Comparison of ENCODE assay signal across 9 cellular contexts in the genomic region with DNA sequence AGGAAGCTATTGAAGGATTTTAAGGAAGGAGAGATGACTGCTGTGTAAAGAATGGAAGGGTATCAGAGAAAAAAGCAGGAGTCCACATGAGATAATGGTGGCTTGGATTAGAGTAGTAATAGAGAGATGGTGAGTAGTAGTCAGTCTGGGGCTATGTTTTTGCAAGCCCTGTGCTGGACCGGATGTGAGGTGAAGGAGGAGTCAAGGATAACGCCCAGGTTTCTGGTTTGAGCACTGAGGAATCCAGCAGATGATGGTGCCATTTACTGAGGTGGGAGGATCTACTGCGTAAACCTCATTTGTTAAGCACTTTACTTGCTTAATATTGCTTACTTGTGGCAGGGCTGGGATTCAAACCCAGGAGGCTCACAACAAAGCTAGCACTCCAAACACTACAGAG. TPM values are rescaled to one million over a fixed set of nuclear protein-coding genes. Genes with fewer than 3 reads are reported as not detected.
DNase-seq lines count a peak whose midpoint lies in the region; ATAC-seq, FAIRE-seq and TF ChIP-seq lines count a peak whose summit lies in the region.
"Had no signal": no experiment of that assay in that cellular context is flagged by ENCODE, and none has a peak within 500 bp of the region (broad histone marks: within the 10 kb centered on the region; RNA-seq: fewer than 3 reads in every experiment).

No MANE protein-coding gene starts in this region.

- intact Hi-C loops in activated naive CD4-positive, alpha-beta T cell treated with anti-CD3 and anti-CD28 coated beads for 36 hours (cut with micrococcal nuclease): no loop called here

- peaks cover 0 to 14% (median 0%) of the 10 kb centered on the region in 3 donors for H3K36me3 ChIP-seq in tibial nerve

- no peaks in the 10 kb centered on the region for H3K9me3 ChIP-seq in tibial nerve

- H3K27ac Mint-ChIP-seq in activated naive CD4-positive, alpha-beta T cell treated with anti-CD3 and anti-CD28 coated beads for 36 hours: peak overlapping the region; percentile 14
- peak overlapping the region; percentile 89 for H3K27ac Mint-ChIP-seq in activated naive CD8-positive, alpha-beta T cell
- peak overlapping the region; percentile 87 to 96 (median 90) for H3K27ac Mint-ChIP-seq in immature natural killer cell

- peaks cover 36% of the 10 kb centered on the region for H3K4me1 Mint-ChIP-seq in activated naive CD4-positive, alpha-beta T cell treated with anti-CD3 and anti-CD28 coated beads for 36 hours (ENCODE audit: low read depth)
- peaks cover 42% of the 10 kb centered on the region for H3K4me1 Mint-ChIP-seq in activated naive CD8-positive, alpha-beta T cell (ENCODE audit: low read depth)
- peaks cover 35 to 46% of the 10 kb centered on the region in 2 donors for H3K4me1 Mint-ChIP-seq in immature natural killer cell

- H3K4me3 ChIP-seq in tibial nerve: peak overlapping the region in 3 of 4 donors; percentile 69 to 91 (median 90)

- no peak for DNase-seq in activated naive CD4-positive, alpha-beta T cell treated with anti-CD3 and anti-CD28 coated beads for 36 hours
- no peak for DNase-seq in activated naive CD4-positive, alpha-beta T cell treated with Interleukin-2 at 50 U/mL for 16 hours
- DNase-seq in immature natural killer cell (no peak), tibial nerve (ENCODE audit: low spot score in 2 of 2) (no peak), D721Med (ENCODE audit: insufficient read length, low spot score) (no peak), NCI-H2107 treated with DMSO at 0.1 percent for 48 hours (lab: John Stamatoyannopoulos, UW; ENCODE audit: unreplicated experiment) (no peak)
- DNase-seq: stimulated activated CD4-positive, alpha-beta T cell treated with anti-CD3 and anti-CD28 coated beads, Interleukin-4, amount 100 ng/mL, for 4 hours had no signal

- H3K27ac ChIP-seq in tibial nerve: peak overlapping the region in 2 of 4 donors; percentile 88 to 97

- CTCF ChIA-PET in activated naive CD4-positive, alpha-beta T cell treated with anti-CD3 and anti-CD28 coated beads for 36 hours (lab: Charles Lee): interaction anchor here (1.4 to 2.4 kb wide), 2 partner anchors 9 to 38 kb away, joined by 5 to 14 read pairs; no protein-coding TSS in a partner anchor

- FAIRE-seq in D721Med (lab: Jason Lieb, UNC): no peak

- H3K4me3 Mint-ChIP-seq in activated naive CD4-positive, alpha-beta T cell treated with anti-CD3 and anti-CD28 coated beads for 36 hours: peak overlapping the region; percentile 86
- peak overlapping the region; percentile 92 for H3K4me3 Mint-ChIP-seq in activated naive CD8-positive, alpha-beta T cell
- peak overlapping the region; percentile 84 to 96 (median 93) for H3K4me3 Mint-ChIP-seq in immature natural killer cell

- H3K9me3 Mint-ChIP-seq in activated naive CD4-positive, alpha-beta T cell treated with anti-CD3 and anti-CD28 coated beads for 36 hours: no peaks in the 10 kb centered on the region
- H3K9me3 Mint-ChIP-seq in activated naive CD8-positive, alpha-beta T cell (ENCODE audit: low read depth): no peaks in the 10 kb centered on the region
- no peaks in the 10 kb centered on the region for H3K9me3 Mint-ChIP-seq in immature natural killer cell

- no peaks in the 10 kb centered on the region for H3K27me3 ChIP-seq in tibial nerve

- peaks cover 8% of the 10 kb centered on the region for H3K36me3 Mint-ChIP-seq in activated naive CD4-positive, alpha-beta T cell treated with anti-CD3 and anti-CD28 coated beads for 36 hours (ENCODE audit: low read depth)
- H3K36me3 Mint-ChIP-seq in activated naive CD8-positive, alpha-beta T cell: peaks cover 2% of the 10 kb centered on the region
- H3K36me3 Mint-ChIP-seq in immature natural killer cell: peaks cover 4 to 12% (median 8%) of the 10 kb centered on the region in 3 donors

- TF ChIP-seq EP300 in tibial nerve (IDR thresholded peaks at IDR 0.05): no peak

- 74 to 80% methylated on average over 3 of the region's 3 CpGs for WGBS in tibial nerve, 2 donors

- H3K27me3 Mint-ChIP-seq in activated naive CD4-positive, alpha-beta T cell treated with anti-CD3 and anti-CD28 coated beads for 36 hours (ENCODE audit: low read depth): no peaks in the 10 kb centered on the region
- H3K27me3 Mint-ChIP-seq in activated naive CD8-positive, alpha-beta T cell: no peaks in the 10 kb centered on the region
- peaks cover 2 to 14% (median 2%) of the 10 kb centered on the region in 3 donors for H3K27me3 Mint-ChIP-seq in immature natural killer cell (ENCODE audit: low read depth in 3 of 3)

- TF ChIP-seq POLR2A in tibial nerve (IDR thresholded peaks at IDR 0.05): no peak

- H3K4me1 ChIP-seq in tibial nerve: peaks cover 0 to 68% (median 18%) of the 10 kb centered on the region in 4 donors

- TF ChIP-seq CTCF in tibial nerve (IDR thresholded peaks at IDR 0.05): no peak
- no peak for TF ChIP-seq CTCF in D721Med (IDR thresholded peaks at IDR 0.05; ENCODE audit: insufficient read depth, missing control alignments)

- no peak for ATAC-seq in GM19463 (IDR thresholded peaks at IDR 0.05; ENCODE audit: unreplicated experiment)

RNA-seq across cellular contexts. Expression of a gene that starts 1.1 kb away (rescaled TPM):
- 1 to 10 TPM; 2.6 to 2.7 TPM for total RNA-seq in activated naive CD4-positive, alpha-beta T cell treated with anti-CD3 and anti-CD28 coated beads for 36 hours
- 1 to 10 TPM in 2 of 3 donors, under 1 TPM in 1; 0.48 to 2.0 (median 1.1) TPM for polyA plus RNA-seq in immature natural killer cell
- total RNA-seq in tibial nerve: 10 to 100 TPM in 1 of 4 donors, 1 to 10 TPM in 3; 6.7 to 14.4 (median 8.1) TPM

RNA-seq across cellular contexts. Expression of a gene that starts 1.2 kb away (rescaled TPM):
- 10 to 100 TPM; 24.3 to 26.8 TPM for total RNA-seq in activated naive CD4-positive, alpha-beta T cell treated with anti-CD3 and anti-CD28 coated beads for 36 hours
- 10 to 100 TPM in 2 of 3 donors, 1 to 10 TPM in 1; 5.2 to 16.2 (median 12.7) TPM for polyA plus RNA-seq in immature natural killer cell
- 10 to 100 TPM; 47.7 to 58.2 (median 55.3) TPM for total RNA-seq in tibial nerve

RNA-seq across cellular contexts. Expression of a gene that starts 38.8 kb away (rescaled TPM):
- 1 to 10 TPM; 3.5 to 3.7 TPM for total RNA-seq in activated naive CD4-positive, alpha-beta T cell treated with anti-CD3 and anti-CD28 coated beads for 36 hours
- 1 to 10 TPM; 2.4 to 3.6 (median 2.4) TPM for polyA plus RNA-seq in immature natural killer cell
- total RNA-seq in tibial nerve: 10 to 100 TPM; 10.2 to 17.9 (median 12.4) TPM

RNA-seq across cellular contexts. Expression of a gene that starts 54.8 kb away (rescaled TPM):
- total RNA-seq in activated naive CD4-positive, alpha-beta T cell treated with anti-CD3 and anti-CD28 coated beads for 36 hours: not detected
- polyA plus RNA-seq in immature natural killer cell: not detected
- total RNA-seq in tibial nerve: under 1 TPM in 1 of 4 donors, not detected in 3; 0.22 TPM

Comparison
In these comparisons a context has a peak if more than half of its experiments do, and no peak if none do; other contexts are left out.
1. H3K27ac Mint-ChIP-seq: peak in every context shown above with its lines; median percentile 90 in immature natural killer cell; 89 in activated naive CD8-positive, alpha-beta T cell; 14 in activated naive CD4-positive, alpha-beta T cell treated with anti-CD3 and anti-CD28 coated beads for 36 hours.